Comparison of ENCODE assay signal across 19 cellular contexts in the genomic region with DNA sequence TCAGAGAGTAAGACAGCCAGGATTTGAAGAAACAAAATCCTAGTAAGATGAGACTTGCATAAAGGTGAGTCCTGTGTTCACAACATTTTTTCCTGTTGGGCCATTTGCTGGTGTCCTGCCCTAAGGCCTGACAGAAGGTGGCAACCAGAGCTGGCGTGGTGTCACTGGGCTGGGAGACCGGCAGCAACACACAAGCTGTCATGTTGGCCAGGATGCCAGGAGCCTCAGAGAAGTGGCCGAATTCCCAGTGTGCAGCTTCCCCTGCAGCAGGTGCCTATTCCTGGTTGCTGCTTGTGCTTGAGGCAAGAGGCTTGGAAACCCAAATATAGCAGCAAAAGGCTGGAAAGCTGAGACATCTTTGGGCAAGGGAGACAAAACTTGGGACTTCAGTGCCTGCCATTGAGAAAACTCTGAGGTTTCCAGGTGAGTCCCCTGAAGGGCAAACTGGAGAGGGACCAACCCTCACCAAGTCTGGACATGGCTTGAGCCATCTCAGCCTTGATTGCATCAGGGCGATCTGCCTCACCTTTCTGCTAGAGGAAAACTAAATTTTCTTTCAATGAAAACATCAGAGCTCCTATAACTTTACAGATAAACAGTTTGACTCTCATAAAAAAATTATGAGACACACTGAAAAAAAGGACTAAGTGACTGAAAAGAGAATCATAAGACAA. TPM values are rescaled to one million over a fixed set of nuclear protein-coding genes. Genes with fewer than 3 reads are reported as not detected.
DNase-seq lines count a peak whose midpoint lies in the region; ATAC-seq, FAIRE-seq and TF ChIP-seq lines count a peak whose summit lies in the region.
"Had no signal": no experiment of that assay in that cellular context is flagged by ENCODE, and none has a peak within 500 bp of the region (broad histone marks: within the 10 kb centered on the region; RNA-seq: fewer than 3 reads in every experiment).

No MANE protein-coding gene starts in this region.

- no peak overlapping the region for H2AK5ac ChIP-seq in H1 (ENCODE audit: low read depth, low read length)
- H2AK5ac ChIP-seq in neuronal stem cell (ENCODE audit: low read depth, low read length), result no peak overlapping the region

- no peak overlapping the region for H3K4me3 ChIP-seq in right atrium auricular region
- H3K4me3 ChIP-seq in H1 (ENCODE audit: extremely low read depth in 1 of 4, insufficient read depth in 2 of 4, low read depth in 3 of 4, low read length in 4 of 4), result no peak overlapping the region
- no peak overlapping the region for H3K4me3 ChIP-seq in neuronal stem cell (ENCODE audit: low read length in 2 of 2)
- no peak overlapping the region for H3K4me3 ChIP-seq in upper lobe of right lung
- H3K4me3 ChIP-seq in testis, result no peak overlapping the region
- H3K4me3 ChIP-seq: A549, HAP-1, PC-9 had no signal

- H2BK5ac ChIP-seq in H1 (ENCODE audit: low read depth, low read length) (no peak overlapping the region), neuronal stem cell (ENCODE audit: low read length) (no peak overlapping the region)

- WGBS in H1 (ENCODE audit: extremely low coverage in 1 of 2, insufficient coverage in 1 of 2, insufficient read length in 1 of 2, insufficient replicate concordance in 2 of 2, low coverage in 1 of 2, low lambda C conversion rate in 2 of 2, missing lambda C conversion rate in 1 of 2), 2 experiments, result 95% methylated on average over 4 of the region's 4 CpGs; no CpG with 5 or more reads in 1 of the 2 experiments
- no CpG with 5 or more reads among the region's 4 CpGs for WGBS in neuronal stem cell (ENCODE audit: extremely low coverage in 2 of 2, insufficient read length in 2 of 2, insufficient replicate concordance in 1 of 2), 2 donors
- WGBS in testis, 2 donors, result 93 to 95% methylated on average over 4 of the region's 4 CpGs

- H4K8ac ChIP-seq in H1 (ENCODE audit: extremely low read depth, insufficient read depth, low read length), result peak overlapping the region; percentile 91
- no peak overlapping the region for H4K8ac ChIP-seq in neuronal stem cell (ENCODE audit: low read depth, low read length)

- H2BK15ac ChIP-seq in H1 (ENCODE audit: low read length) (no peak overlapping the region), neuronal stem cell (ENCODE audit: low read length) (no peak overlapping the region)

- H3K56ac ChIP-seq in H1 (replicated peaks; ENCODE audit: insufficient read length, low read depth, low read length), result no peak overlapping the region

- peaks cover 76% of the 10 kb centered on the region for H3K36me3 Mint-ChIP-seq in activated CD8-positive, alpha-beta T cell treated with anti-CD3 and anti-CD28 coated beads, Interleukin-2, amount 10 ng/mL, durations not matched to agents 7 days and 5 days (ENCODE audit: low read depth)

- H3K27ac ChIP-seq in right atrium auricular region, result no peak overlapping the region
- H3K27ac ChIP-seq in H1 (ENCODE audit: low read depth, low read length), result no peak overlapping the region
- no peak overlapping the region for H3K27ac ChIP-seq in neuronal stem cell (replicated peaks; ENCODE audit: low read length)
- no peak overlapping the region for H3K27ac ChIP-seq in upper lobe of right lung
- no peak overlapping the region for H3K27ac ChIP-seq in testis
- H3K27ac ChIP-seq: A549, PC-9 had no signal

- no peak overlapping the region for H3K27ac Mint-ChIP-seq in activated CD8-positive, alpha-beta T cell treated with anti-CD3 and anti-CD28 coated beads, Interleukin-2, amount 10 ng/mL, durations not matched to agents 7 days and 5 days
- H3K27ac Mint-ChIP-seq: IgD-negative memory B cell had no signal

- no peak overlapping the region for H4K91ac ChIP-seq in H1 (replicated peaks; ENCODE audit: insufficient read length, low read length)
- no peak overlapping the region for H4K91ac ChIP-seq in neuronal stem cell (ENCODE audit: low read depth, low read length, poor library complexity)

- DNase-seq in Right ventricle myocardium inferior (ENCODE audit: missing footprints), result no peak
- DNase-seq in right atrium auricular region (ENCODE audit: low spot score), result no peak
- no peak for DNase-seq in H1 (ENCODE audit: low read depth in 1 of 2, low spot score in 2 of 2)
- no peak for DNase-seq in neuronal stem cell (ENCODE audit: low spot score)
- peak; percentile 52 for DNase-seq in upper lobe of right lung
- no peak for DNase-seq in NCI-H1417 treated with DMSO at 0.1 percent for 48 hours (lab: John Stamatoyannopoulos, UW)
- DNase-seq in testis, result no peak
- DNase-seq in activated CD8-positive, alpha-beta T cell treated with anti-CD3 and anti-CD28 coated beads, Interleukin-2, amount 10 ng/mL, durations not matched to agents 7 days and 5 days, result no peak
- DNase-seq: Caco-2, DMS79 treated with DMSO at 0.1 percent for 48 hours, GDM1, MV-4-11, NCI-H774, PC-9 had no signal

- no peak overlapping the region for H2BK12ac ChIP-seq in H1 (ENCODE audit: low read depth, low read length)
- H2BK12ac ChIP-seq in neuronal stem cell (ENCODE audit: low read length), result no peak overlapping the region

- no peaks in the 10 kb centered on the region for H3K4me1 Mint-ChIP-seq in activated CD8-positive, alpha-beta T cell treated with anti-CD3 and anti-CD28 coated beads, Interleukin-2, amount 10 ng/mL, durations not matched to agents 7 days and 5 days (ENCODE audit: low read depth)
- H3K4me1 Mint-ChIP-seq: CD14-positive monocyte, IgD-negative memory B cell had no signal

- H3K9ac ChIP-seq in H1 (replicated peaks in 1 of 4; ENCODE audit: extremely low read depth in 1 of 4, low read depth in 3 of 4, low read length in 3 of 4) (no peak overlapping the region), neuronal stem cell (ENCODE audit: low read depth, low read length, poor library complexity) (no peak overlapping the region)

- no peak for FAIRE-seq in H1 (lab: Jason Lieb, UNC)
- FAIRE-seq: A549, GM12892 had no signal

- H3K79me1 ChIP-seq in H1 (ENCODE audit: low read depth, low read length) (peaks cover 3% of the 10 kb centered on the region; the same call in 1 of the 2 replicates), neuronal stem cell (ENCODE audit: low read depth, low read length) (peaks cover 7% of the 10 kb centered on the region)

- TF ChIP-seq POLR2A in H1 (IDR thresholded peaks at IDR 0.05; ENCODE audit: control extremely low read depth in 1 of 2, low read depth in 2 of 2, low read length in 2 of 2) (no peak), testis (IDR thresholded peaks at IDR 0.05) (no peak)

- H3K27me3 ChIP-seq in right atrium auricular region, result no peaks in the 10 kb centered on the region
- no peaks in the 10 kb centered on the region for H3K27me3 ChIP-seq in H1 (replicated peaks in 1 of 4; ENCODE audit: control insufficient read depth in 3 of 4, extremely low read depth in 1 of 4, insufficient read depth in 3 of 4, low read length in 3 of 4)
- no peaks in the 10 kb centered on the region for H3K27me3 ChIP-seq in neuronal stem cell (ENCODE audit: control insufficient read depth in 3 of 3, insufficient read depth in 3 of 3, low read depth in 1 of 3, low read length in 3 of 3)
- H3K27me3 ChIP-seq in upper lobe of right lung, result no peaks in the 10 kb centered on the region
- no peaks in the 10 kb centered on the region for H3K27me3 ChIP-seq in testis

- H2AFZ ChIP-seq in H1 (ENCODE audit: low read length) (no peak overlapping the region), neuronal stem cell (ENCODE audit: low read length) (no peak overlapping the region)
- H2AFZ ChIP-seq: PC-9 had no signal

- TF ChIP-seq RAD21 in H1 (IDR thresholded peaks at IDR 0.05 in 1 of 2, conservative IDR thresholded peaks at IDR 0.05 in 1 of 2; ENCODE audit: low read depth in 2 of 2, low read length in 2 of 2), result no peak

- peak; percentile 82 for ATAC-seq in Right ventricle myocardium inferior
- ATAC-seq in upper lobe of right lung, result no peak
- no peak for ATAC-seq in activated CD8-positive, alpha-beta T cell treated with anti-CD3 and anti-CD28 coated beads, Interleukin-2, amount 10 ng/mL, durations not matched to agents 7 days and 5 days
- ATAC-seq: A549 had no signal

- CTCF ChIA-PET in H1 (lab: Charles Lee; ENCODE audit: partially characterized antibody), result no interaction called here
- CTCF ChIA-PET in activated CD8-positive, alpha-beta T cell treated with anti-CD3 and anti-CD28 coated beads, Interleukin-2, amount 10 ng/mL, durations not matched to agents 7 days and 5 days (lab: Charles Lee), result interaction anchor here (1.5 kb wide), 1 partner anchor 11 kb away, joined by 4 read pairs; no protein-coding TSS in a partner anchor

- H2BK20ac ChIP-seq in H1 (ENCODE audit: low read length), result no peak overlapping the region

- peaks cover 0 to 7% of the 10 kb centered on the region in 2 donors for H3K9me3 ChIP-seq in right atrium auricular region
- peaks cover 4 to 5% of the 10 kb centered on the region in 2 experiments; a peak in 3 of 4 replicates for H3K9me3 ChIP-seq in H1 (ENCODE audit: insufficient read depth in 2 of 2, low read depth in 1 of 2, low read length in 1 of 2)
- H3K9me3 ChIP-seq in neuronal stem cell (replicated peaks in 1 of 2; ENCODE audit: control insufficient read depth in 2 of 2, insufficient read depth in 1 of 2, low read depth in 1 of 2, low read length in 2 of 2), result peaks cover 36 to 58% of the 10 kb centered on the region in 2 donors
- H3K9me3 ChIP-seq in upper lobe of right lung, result no peaks in the 10 kb centered on the region
- no peaks in the 10 kb centered on the region for H3K9me3 ChIP-seq in testis
- H3K9me3 ChIP-seq: A549, Caco-2 had no signal

- no peaks in the 10 kb centered on the region for H3K27me3 Mint-ChIP-seq in activated CD8-positive, alpha-beta T cell treated with anti-CD3 and anti-CD28 coated beads, Interleukin-2, amount 10 ng/mL, durations not matched to agents 7 days and 5 days (ENCODE audit: low read depth)
- H3K27me3 Mint-ChIP-seq: IgD-negative memory B cell had no signal

- peaks cover 6% of the 10 kb centered on the region for H3K9me3 Mint-ChIP-seq in activated CD8-positive, alpha-beta T cell treated with anti-CD3 and anti-CD28 coated beads, Interleukin-2, amount 10 ng/mL, durations not matched to agents 7 days and 5 days (ENCODE audit: insufficient read depth)

- H3K4me1 ChIP-seq in right atrium auricular region, result no peaks in the 10 kb centered on the region
- H3K4me1 ChIP-seq in H1 (replicated peaks in 1 of 4; ENCODE audit: control insufficient read depth in 3 of 4, insufficient read depth in 4 of 4, low read length in 3 of 4), result no peaks in the 10 kb centered on the region
- H3K4me1 ChIP-seq in neuronal stem cell (ENCODE audit: control insufficient read depth in 2 of 2, insufficient read depth in 1 of 2, low read depth in 1 of 2, low read length in 2 of 2), result no peaks in the 10 kb centered on the region
- H3K4me1 ChIP-seq in upper lobe of right lung, result no peaks in the 10 kb centered on the region
- H3K4me1 ChIP-seq in testis, result no peaks in the 10 kb centered on the region
- H3K4me1 ChIP-seq: A549, Caco-2, HAP-1 had no signal

- no peaks in the 10 kb centered on the region for H3K23me2 ChIP-seq in H1 (ENCODE audit: low read depth, low read length)

- H3K79me2 ChIP-seq in H1 (ENCODE audit: control insufficient read depth in 1 of 2, insufficient read depth in 2 of 2, low read length in 2 of 2), result no peaks in the 10 kb centered on the region

- H2BK120ac ChIP-seq in H1 (replicated peaks; ENCODE audit: low read depth, low read length) (no peak overlapping the region), neuronal stem cell (ENCODE audit: low read depth, low read length) (no peak overlapping the region)

- no peak for TF ChIP-seq CTCF in right atrium auricular region (IDR thresholded peaks at IDR 0.05)
- no peak for TF ChIP-seq CTCF in H1 (IDR thresholded peaks at IDR 0.05; ENCODE audit: control extremely low read depth in 1 of 3, insufficient read depth in 1 of 3, low read depth in 1 of 3, low read length in 3 of 3)
- no peak for TF ChIP-seq CTCF in upper lobe of right lung (IDR thresholded peaks at IDR 0.05)
- TF ChIP-seq CTCF in testis (IDR thresholded peaks at IDR 0.05), result no peak

- TF ChIP-seq EP300 in H1 (IDR thresholded peaks at IDR 0.05; ENCODE audit: borderline replicate concordance in 1 of 2, low read depth in 2 of 2, low read length in 2 of 2), result no peak

- H3K14ac ChIP-seq in H1 (ENCODE audit: insufficient read length) (no peak overlapping the region), neuronal stem cell (ENCODE audit: low read length) (no peak overlapping the region)

- H3K4ac ChIP-seq in H1 (replicated peaks; ENCODE audit: insufficient read length, low read depth, low read length), result no peak overlapping the region
- H3K4ac ChIP-seq in neuronal stem cell (ENCODE audit: low read length), result no peak overlapping the region

- no peak overlapping the region for H3K4me3 Mint-ChIP-seq in activated CD8-positive, alpha-beta T cell treated with anti-CD3 and anti-CD28 coated beads, Interleukin-2, amount 10 ng/mL, durations not matched to agents 7 days and 5 days
- H3K4me3 Mint-ChIP-seq: CD14-positive monocyte, IgD-negative memory B cell had no signal

- peaks cover 0 to 3% of the 10 kb centered on the region in 2 experiments for H4K20me1 ChIP-seq in H1 (replicated peaks in 1 of 2; ENCODE audit: control insufficient read depth in 1 of 2, insufficient read depth in 2 of 2, low read length in 2 of 2)

- intact Hi-C loops in Right ventricle myocardium inferior (cut with DNase I), result no loop called here
- intact Hi-C loops in upper lobe of right lung (cut with DNase I), result no loop called here
- intact Hi-C loops in testis (cut with DNase I; ENCODE audit: low total_unique reads), result no loop called here

- no peak overlapping the region for H3K23ac ChIP-seq in H1 (ENCODE audit: insufficient read length)
- no peak overlapping the region for H3K23ac ChIP-seq in neuronal stem cell (ENCODE audit: low read depth, low read length, poor library complexity)

- no peak overlapping the region for H4K5ac ChIP-seq in H1 (ENCODE audit: insufficient read length, low read depth, low read length)

- H3K36me3 ChIP-seq in right atrium auricular region (no peaks in the 10 kb centered on the region), H1 (ENCODE audit: control insufficient read depth in 2 of 4, insufficient read depth in 4 of 4, low read length in 3 of 4) (peaks cover 0 to 20% (median 5%) of the 10 kb centered on the region in 4 experiments; a peak in 2 of 8 replicates), neuronal stem cell (replicated peaks in 1 of 2; ENCODE audit: control insufficient read depth in 2 of 2, insufficient read depth in 2 of 2, low read length in 2 of 2) (peaks cover 24 to 60% of the 10 kb centered on the region in 2 donors), upper lobe of right lung (peaks cover 2% of the 10 kb centered on the region), testis (ENCODE audit: low read depth, missing control alignments) (no peaks in the 10 kb centered on the region)

- H3K4me2 ChIP-seq in H1 (ENCODE audit: insufficient read depth in 1 of 2, low read depth in 2 of 2, low read length in 2 of 2) (no peak overlapping the region), neuronal stem cell (ENCODE audit: insufficient read depth, low read length, poor library complexity, severe bottlenecking) (no peak overlapping the region)
- H3K4me2 ChIP-seq: A549, PC-9 had no signal

- H3K18ac ChIP-seq in H1 (ENCODE audit: extremely low read depth, low read length) (no peak overlapping the region), neuronal stem cell (ENCODE audit: low read length) (peak overlapping the region; percentile 66)

- POLR2A ChIA-PET in H1 (lab: Charles Lee; ENCODE audit: partially characterized antibody), result interaction anchor here (1.0 to 1.3 kb wide), 4 partner anchors 8 to 14 kb away, joined by 3 to 5 read pairs (median 4); no protein-coding TSS in a partner anchor
- POLR2A ChIA-PET in activated CD8-positive, alpha-beta T cell treated with anti-CD3 and anti-CD28 coated beads, Interleukin-2, amount 10 ng/mL, durations not matched to agents 7 days and 5 days (lab: Charles Lee), result no interaction called here

RNA-seq across cellular contexts. Expression of a gene that starts 25.9 kb away (rescaled TPM):
- total RNA-seq in Right ventricle myocardium inferior (16.4 TPM), right atrium auricular region (10 to 100 TPM; 19.7 to 19.8 TPM), upper lobe of right lung (28.1 TPM), testis (10 to 100 TPM; 11.9 to 18.3 TPM)
- total RNA-seq in H1 (2021; fragmentation: NEBNext Ultra II Directional; extraction: Animal tissue kit (Norgen Biotek cat#: 25700)), result 22.5 and 25.0 TPM in 2 replicates
- polyA plus RNA-seq in H1 (2011; rRNA removed) (13.4 and 24.1 TPM in 2 replicates), testis (ENCODE audit: insufficient read depth, low read depth, low replicate concordance) (10.6 TPM)
- 16.1 TPM for polyA plus RNA-seq in H1 (2011; cell fraction: cytosol; rRNA removed)
- 28.5 TPM for polyA plus RNA-seq in H1 (2011; cell fraction: nucleus; rRNA removed)
- 14.6 to 25.7 TPM (median 22.3 TPM) in 4 replicates for polyA plus RNA-seq in H1 (2012, experiment 1 of 2)
- 19.9 TPM for polyA plus RNA-seq in H1 (2012, experiment 2 of 2)
- 23.8 TPM for polyA plus RNA-seq in H1 (2013, experiment 1 of 2)
- 25.7 TPM for polyA plus RNA-seq in H1 (2013, experiment 2 of 2)
- 20.3 and 23.2 TPM in 2 replicates for polyA minus RNA-seq in H1 (2011; rRNA and poly(A)+ RNA removed)
- 11.2 TPM for polyA minus RNA-seq in H1 (2011; cell fraction: cytosol; rRNA and poly(A)+ RNA removed)
- polyA minus RNA-seq in H1 (2011; cell fraction: nucleus; rRNA and poly(A)+ RNA removed), result 7.9 TPM
- polyA plus RNA-seq in neuronal stem cell (2013, experiment 1 of 2), result 9.3 TPM
- polyA plus RNA-seq in neuronal stem cell (2013, experiment 2 of 2), result 9.1 TPM
- 10 to 100 TPM; 16.3 to 17.4 TPM for total RNA-seq in activated CD8-positive, alpha-beta T cell treated with anti-CD3 and anti-CD28 coated beads, Interleukin-2, amount 10 ng/mL, durations not matched to agents 7 days and 5 days

RNA-seq across cellular contexts. Expression of a gene that starts 26.1 kb away (rescaled TPM):
- total RNA-seq in Right ventricle myocardium inferior, result 30.6 TPM
- 10 to 100 TPM; 16.1 to 28.5 TPM for total RNA-seq in right atrium auricular region
- total RNA-seq in H1 (2021; fragmentation: NEBNext Ultra II Directional; extraction: Animal tissue kit (Norgen Biotek cat#: 25700)), result 36.6 and 39.4 TPM in 2 replicates
- 24.5 and 34.3 TPM in 2 replicates for polyA plus RNA-seq in H1 (2011; rRNA removed)
- 35.6 TPM for polyA plus RNA-seq in H1 (2011; cell fraction: cytosol; rRNA removed)
- polyA plus RNA-seq in H1 (2011; cell fraction: nucleus; rRNA removed), result 52.5 TPM
- 19.3 to 35.8 TPM (median 34.6 TPM) in 4 replicates for polyA plus RNA-seq in H1 (2012, experiment 1 of 2)
- 23.7 TPM for polyA plus RNA-seq in H1 (2012, experiment 2 of 2)
- 24.9 TPM for polyA plus RNA-seq in H1 (2013, experiment 1 of 2)
- 26.3 TPM for polyA plus RNA-seq in H1 (2013, experiment 2 of 2)
- 6.1 and 8.2 TPM in 2 replicates for polyA minus RNA-seq in H1 (2011; rRNA and poly(A)+ RNA removed)
- 8.7 TPM for polyA minus RNA-seq in H1 (2011; cell fraction: cytosol; rRNA and poly(A)+ RNA removed)
- 8.0 TPM for polyA minus RNA-seq in H1 (2011; cell fraction: nucleus; rRNA and poly(A)+ RNA removed)
- polyA plus RNA-seq in neuronal stem cell (2013, experiment 1 of 2), result 12.6 TPM
- polyA plus RNA-seq in neuronal stem cell (2013, experiment 2 of 2), result 12.2 TPM
- 44.2 TPM for total RNA-seq in upper lobe of right lung
- total RNA-seq in testis, result 10 to 100 TPM; 57.9 to 64.2 TPM
- polyA plus RNA-seq in testis (ENCODE audit: insufficient read depth, low read depth, low replicate concordance), result 58.3 TPM
- 10 to 100 TPM; 58.0 to 58.1 TPM for total RNA-seq in activated CD8-positive, alpha-beta T cell treated with anti-CD3 and anti-CD28 coated beads, Interleukin-2, amount 10 ng/mL, durations not matched to agents 7 days and 5 days

RNA-seq across cellular contexts. Expression of a gene that starts 38.7 kb away (rescaled TPM):
- total RNA-seq in Right ventricle myocardium inferior, result 4.8 TPM
- total RNA-seq in right atrium auricular region, result 1 to 10 TPM; 3.7 to 6.6 TPM
- 28.3 TPM in 2 replicates for total RNA-seq in H1 (2021; fragmentation: NEBNext Ultra II Directional; extraction: Animal tissue kit (Norgen Biotek cat#: 25700))
- polyA plus RNA-seq in H1 (2011; rRNA removed), result 11.0 and 14.5 TPM in 2 replicates
- polyA plus RNA-seq in H1 (2011; cell fraction: cytosol; rRNA removed), result 10.6 TPM
- polyA plus RNA-seq in H1 (2011; cell fraction: nucleus; rRNA removed), result 15.8 TPM
- polyA plus RNA-seq in H1 (2012, experiment 1 of 2), result 15.1 to 18.5 TPM (median 17.5 TPM) in 4 replicates
- 7.3 TPM for polyA plus RNA-seq in H1 (2012, experiment 2 of 2)
- polyA plus RNA-seq in H1 (2013, experiment 1 of 2), result 14.2 TPM
- polyA plus RNA-seq in H1 (2013, experiment 2 of 2), result 14.2 TPM
- polyA minus RNA-seq in H1 (2011; rRNA and poly(A)+ RNA removed), result 12.9 and 14.6 TPM in 2 replicates
- polyA minus RNA-seq in H1 (2011; cell fraction: cytosol; rRNA and poly(A)+ RNA removed), result 16.2 TPM
- 14.9 TPM for polyA minus RNA-seq in H1 (2011; cell fraction: nucleus; rRNA and poly(A)+ RNA removed)
- 22.2 TPM for polyA plus RNA-seq in neuronal stem cell (2013, experiment 1 of 2)
- polyA plus RNA-seq in neuronal stem cell (2013, experiment 2 of 2), result 22.3 TPM
- total RNA-seq in upper lobe of right lung, result 11.8 TPM
- 10 to 100 TPM; 17.2 to 18.2 TPM for total RNA-seq in testis
- polyA plus RNA-seq in testis (ENCODE audit: insufficient read depth, low read depth, low replicate concordance), result 9.1 TPM
- 10 to 100 TPM; 19.4 to 19.6 TPM for total RNA-seq in activated CD8-positive, alpha-beta T cell treated with anti-CD3 and anti-CD28 coated beads, Interleukin-2, amount 10 ng/mL, durations not matched to agents 7 days and 5 days
